In the genomic region with DNA sequence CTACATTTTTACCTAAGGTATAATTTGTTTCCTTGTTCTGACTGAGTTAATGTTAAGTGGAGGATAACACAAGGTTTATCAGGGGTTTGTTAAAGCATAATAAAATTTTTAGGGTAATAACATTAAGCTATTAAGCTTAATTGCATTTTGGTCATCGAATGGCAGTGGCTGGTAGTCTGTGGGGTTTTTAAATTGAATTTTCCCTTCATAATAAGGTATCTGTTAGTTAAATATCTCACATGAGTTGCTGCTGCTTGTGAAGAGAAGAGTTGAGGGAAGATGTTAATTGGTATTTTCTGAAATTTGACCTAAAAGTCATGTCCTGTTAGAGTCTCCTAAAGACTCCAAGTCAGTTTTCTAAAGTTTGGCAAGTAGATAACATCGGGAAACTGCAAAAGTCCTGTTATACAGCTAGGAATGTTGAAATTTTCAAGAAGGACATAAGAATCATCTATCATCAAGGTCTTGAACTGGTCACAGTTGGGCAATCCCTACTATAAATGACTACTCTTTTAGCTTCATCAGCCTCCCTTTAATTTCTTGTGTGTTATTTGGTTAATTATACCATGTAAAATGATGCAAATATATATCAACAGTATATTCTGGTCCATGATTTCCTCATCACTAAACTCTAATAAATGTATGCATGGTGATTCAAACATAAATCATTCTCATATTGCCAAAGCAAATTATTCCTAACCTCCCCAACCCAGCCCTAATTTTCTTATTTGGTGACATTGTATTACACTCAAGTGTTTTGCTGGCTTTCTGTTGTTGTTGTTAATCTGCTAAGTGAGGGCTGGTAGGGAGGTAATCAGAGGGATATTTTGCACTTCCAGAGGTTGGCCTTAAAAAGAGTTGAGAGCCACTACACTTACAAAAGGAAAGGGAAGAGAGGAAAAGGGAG, we compare ENCODE assay signal across 12 cellular contexts.
"Had no signal": no experiment of that assay in that cellular context is flagged by ENCODE, and none has a peak within 500 bp of the region (broad histone marks: within the 10 kb centered on the region; RNA-seq: fewer than 3 reads in every experiment).

No MANE protein-coding gene starts in this region.

- H3K27me3 Mint-ChIP-seq: activated CD4-positive, alpha-beta T cell treated with anti-CD3 and anti-CD28 coated beads for 36 hours; activated naive CD8-positive, alpha-beta T cell treated with anti-CD3 and anti-CD28 coated beads, Interleukin-2, amount 10 ng/mL, durations not matched to agents 7 days and 5 days; naive B cell had no signal

- H3K36me3 Mint-ChIP-seq: stimulated activated effector memory CD8-positive, alpha-beta T cell treated with anti-CD3 and anti-CD28 coated beads, Interleukin-12 subunit alpha, Interleukin-12 subunit beta, amount 100 ng/mL, for 72 hours had no signal

- H3K4me3 Mint-ChIP-seq: activated CD4-positive, alpha-beta T cell treated with anti-CD3 and anti-CD28 coated beads for 36 hours; activated naive CD8-positive, alpha-beta T cell treated with anti-CD3 and anti-CD28 coated beads, Interleukin-2, amount 10 ng/mL, durations not matched to agents 7 days and 5 days; endodermal cell; naive B cell; stimulated activated effector memory CD8-positive, alpha-beta T cell treated with anti-CD3 and anti-CD28 coated beads, Interleukin-12 subunit alpha, Interleukin-12 subunit beta, amount 100 ng/mL, for 72 hours had no signal

- ATAC-seq: activated CD4-positive, alpha-beta T cell treated with anti-CD3 and anti-CD28 coated beads for 36 hours; stimulated activated effector memory CD8-positive, alpha-beta T cell treated with anti-CD3 and anti-CD28 coated beads, Interleukin-12 subunit alpha, Interleukin-12 subunit beta, amount 100 ng/mL, for 72 hours had no signal

- H3K27ac Mint-ChIP-seq: activated CD4-positive, alpha-beta T cell treated with anti-CD3 and anti-CD28 coated beads for 36 hours; activated naive CD8-positive, alpha-beta T cell treated with anti-CD3 and anti-CD28 coated beads, Interleukin-2, amount 10 ng/mL, durations not matched to agents 7 days and 5 days; endodermal cell had no signal

- DNase-seq: activated CD4-positive, alpha-beta T cell treated with anti-CD3 and anti-CD28 coated beads for 36 hours; activated CD8-positive, alpha-beta memory T cell treated with anti-CD3 and anti-CD28 coated beads, Interleukin-2, amount 50 U/mL, for 48 hours; activated naive CD4-positive, alpha-beta T cell; activated naive CD8-positive, alpha-beta T cell treated with anti-CD3 and anti-CD28 coated beads, Interleukin-2, amount 10 ng/mL, durations not matched to agents 7 days and 5 days; dorsolateral prefrontal cortex; endodermal cell; islet precursor cell; naive B cell; stimulated activated CD4-positive, alpha-beta T cell treated with anti-CD3 and anti-CD28 coated beads, Interleukin-12 subunit alpha, Interleukin-12 subunit beta, amount 100 ng/mL, for 4 hours; stimulated activated CD4-positive, alpha-beta T cell treated with anti-CD3 and anti-CD28 coated beads, Interleukin-2, amount 100 ng/mL, for 24 hours; T1000 had no signal
